In genomic region chr6:21027507-21027906, GRCh38 we compare ENCODE assay signal across 25 cellular contexts.
"Had no signal": no experiment of that assay in that cellular context is flagged by ENCODE, and none has a peak within 500 bp of the region (broad histone marks: within the 10 kb centered on the region; RNA-seq: fewer than 3 reads in every experiment).

No MANE protein-coding gene starts in this region.

- H3K36me3 ChIP-seq: adrenal gland, MG63 had no signal

- ATAC-seq: activated CD8-positive, alpha-beta T cell treated with anti-CD3 and anti-CD28 coated beads, Interleukin-2, amount 10 ng/mL, durations not matched to agents 7 days and 5 days; T-helper 17 cell; WTC11 had no signal

- H3K4me3 ChIP-seq: adrenal gland, MG63 had no signal

- DNase-seq: activated CD4-positive, alpha-beta T cell treated with anti-CD3 and anti-CD28 coated beads for 48 hours; activated CD4-positive, alpha-beta T cell treated with anti-CD3 and anti-CD28 coated beads, Interleukin-2, amount 50 U/mL, for 4 hours; activated CD4-positive, CD25-positive, alpha-beta regulatory T cell treated with anti-CD3 and anti-CD28 coated beads, Interleukin-2, amount 50 U/mL, for 72 hours; activated CD8-positive, alpha-beta memory T cell treated with anti-CD3 and anti-CD28 coated beads, Interleukin-2, amount 50 U/mL, for 48 hours; activated CD8-positive, alpha-beta T cell treated with anti-CD3 and anti-CD28 coated beads, Interleukin-2, amount 10 ng/mL, durations not matched to agents 7 days and 5 days; activated naive CD4-positive, alpha-beta T cell treated with anti-CD3 and anti-CD28 coated beads, Interleukin-2, amount 50 U/mL, for 16 hours; activated naive CD8-positive, alpha-beta T cell treated with anti-CD3 and anti-CD28 coated beads, Interleukin-2, amount 10 ng/mL, durations not matched to agents 7 days and 5 days; activated T-cell treated with anti-CD3 and anti-CD28 coated beads, Interleukin-2, amount 50 U/mL, for 1 hour; adrenal gland; anterior cingulate cortex; central memory CD4-positive, alpha-beta T cell; MG63; MV-4-11; NCI-H1092 treated with DMSO at 0.1 percent for 48 hours; NCI-H1417 treated with DMSO at 0.1 percent for 48 hours; NCI-H1694 treated with DMSO at 0.1 percent for 48 hours; NCI-H2081; NCI-H510A treated with DMSO at 0.1 percent for 48 hours; NCI-H69; NK-92 treated with Interleukin-12 subunit alpha and Interleukin-12 subunit beta, amount 100 ng/mL, for 24 hours; OCI-M1; SIG-M5; T-helper 17 cell; T-helper 9 cell had no signal

- H3K4me1 ChIP-seq: adrenal gland had no signal

- H3K27ac ChIP-seq: adrenal gland had no signal

- H3K27me3 ChIP-seq: adrenal gland, MG63 had no signal

- H3K9me3 ChIP-seq: adrenal gland, MG63 had no signal
